Comparison of ENCODE assay signal across 17 cellular contexts in genomic region chr17:7467498-7467897, GRCh38. TPM values are rescaled to one million over a fixed set of nuclear protein-coding genes. Genes with fewer than 3 reads are reported as not detected.
A peak's percentile ranks its signal among the peaks of the same experiment; 100 is the strongest.
DNase-seq lines count a peak whose midpoint lies in the region; ATAC-seq and TF ChIP-seq lines count a peak whose summit lies in the region.
"Had no signal": no experiment of that assay in that cellular context is flagged by ENCODE, and none has a peak within 500 bp of the region (broad histone marks: within the 10 kb centered on the region; RNA-seq: fewer than 3 reads in every experiment).

No MANE protein-coding gene starts in this region.

- H3K9me3 ChIP-seq in lung (ENCODE audit: control insufficient read depth in 2 of 2, insufficient read depth in 1 of 2, low read length in 1 of 2) (no peaks in the 10 kb centered on the region), subcutaneous abdominal adipose tissue (ENCODE audit: control insufficient read depth in 5 of 5, low read length in 5 of 5) (no peaks in the 10 kb centered on the region)
- H3K9me3 ChIP-seq: MG63 had no signal

- H3K27ac ChIP-seq in lung (ENCODE audit: low read depth in 1 of 2, low read length in 1 of 2) (peak overlapping the region; percentile 59 to 82), subcutaneous abdominal adipose tissue (ENCODE audit: low read depth, low read length) (peak overlapping the region; percentile 51)
- H3K27ac ChIP-seq: SK-N-MC, WERI-Rb-1 had no signal

- peaks cover 4 to 13% of the 10 kb centered on the region in 2 donors for H3K4me1 ChIP-seq in lung (ENCODE audit: control insufficient read depth in 2 of 2, insufficient read depth in 2 of 2, low read length in 2 of 2)
- peaks cover 0 to 42% (median 36%) of the 10 kb centered on the region in 5 donors for H3K4me1 ChIP-seq in subcutaneous abdominal adipose tissue (ENCODE audit: control insufficient read depth in 5 of 5, insufficient read depth in 5 of 5, low read length in 5 of 5)

- H3K36me3 ChIP-seq in lung (ENCODE audit: control insufficient read depth in 2 of 2, insufficient read depth in 2 of 2, low read length in 2 of 2): peaks cover 10 to 32% of the 10 kb centered on the region in 2 donors
- peaks cover 0 to 42% (median 28%) of the 10 kb centered on the region in 5 donors for H3K36me3 ChIP-seq in subcutaneous abdominal adipose tissue (ENCODE audit: control insufficient read depth in 5 of 5, insufficient read depth in 5 of 5, low read length in 5 of 5)

- H3K9me3 Mint-ChIP-seq in activated CD4-positive, alpha-beta T cell treated with anti-CD3 and anti-CD28 coated beads, Interleukin-2, amount 10 ng/mL, durations not matched to agents 7 days and 5 days: no peaks in the 10 kb centered on the region
- no peaks in the 10 kb centered on the region for H3K9me3 Mint-ChIP-seq in activated CD8-positive, alpha-beta T cell treated with anti-CD3 and anti-CD28 coated beads, Interleukin-2, amount 10 ng/mL, durations not matched to agents 7 days and 5 days (ENCODE audit: insufficient read depth)

- H3K4me3 Mint-ChIP-seq in activated CD4-positive, alpha-beta T cell treated with anti-CD3 and anti-CD28 coated beads, Interleukin-2, amount 10 ng/mL, durations not matched to agents 7 days and 5 days: no peak overlapping the region
- H3K4me3 Mint-ChIP-seq in activated CD8-positive, alpha-beta T cell treated with anti-CD3 and anti-CD28 coated beads, Interleukin-2, amount 10 ng/mL, durations not matched to agents 7 days and 5 days: no peak overlapping the region

- POLR2A ChIA-PET in activated CD4-positive, alpha-beta T cell treated with anti-CD3 and anti-CD28 coated beads, Interleukin-2, amount 10 ng/mL, durations not matched to agents 7 days and 5 days (lab: Charles Lee): no interaction called here
- POLR2A ChIA-PET in activated CD8-positive, alpha-beta T cell treated with anti-CD3 and anti-CD28 coated beads, Interleukin-2, amount 10 ng/mL, durations not matched to agents 7 days and 5 days (lab: Charles Lee): interaction anchor here (1.0 to 2.1 kb wide), 4 partner anchors 9 to 17 kb away, joined by 3 to 10 read pairs (median 8); partner anchors contain the start of gene POLR2A

- no peak for ATAC-seq in activated CD8-positive, alpha-beta T cell treated with anti-CD3 and anti-CD28 coated beads, Interleukin-2, amount 10 ng/mL, durations not matched to agents 7 days and 5 days
- ATAC-seq in lung (ENCODE audit: insufficient read depth, low FRiP score) (no peak), GM21515 (IDR thresholded peaks at IDR 0.05; ENCODE audit: unreplicated experiment) (no peak), HG03025 (IDR thresholded peaks at IDR 0.05; ENCODE audit: low FRiP score, unreplicated experiment) (no peak)

- H3K36me3 Mint-ChIP-seq in activated CD4-positive, alpha-beta T cell treated with anti-CD3 and anti-CD28 coated beads, Interleukin-2, amount 10 ng/mL, durations not matched to agents 7 days and 5 days (ENCODE audit: low read depth): peaks cover 13% of the 10 kb centered on the region
- H3K36me3 Mint-ChIP-seq in activated CD8-positive, alpha-beta T cell treated with anti-CD3 and anti-CD28 coated beads, Interleukin-2, amount 10 ng/mL, durations not matched to agents 7 days and 5 days (ENCODE audit: low read depth): peaks cover 18% of the 10 kb centered on the region

- H3K27ac Mint-ChIP-seq in activated CD4-positive, alpha-beta T cell treated with anti-CD3 and anti-CD28 coated beads, Interleukin-2, amount 10 ng/mL, durations not matched to agents 7 days and 5 days: peak overlapping the region; percentile 13
- H3K27ac Mint-ChIP-seq in activated CD8-positive, alpha-beta T cell treated with anti-CD3 and anti-CD28 coated beads, Interleukin-2, amount 10 ng/mL, durations not matched to agents 7 days and 5 days: peak overlapping the region; percentile 64

- no peak for DNase-seq in activated CD4-positive, alpha-beta T cell treated with anti-CD3 and anti-CD28 coated beads, Interleukin-2, amount 10 ng/mL, durations not matched to agents 7 days and 5 days
- DNase-seq in activated CD4-positive, alpha-beta T cell treated with anti-CD3 and anti-CD28 coated beads, Interleukin-2, amount 50 U/mL, for 4 hours: no peak
- no peak for DNase-seq in activated CD8-positive, alpha-beta T cell treated with anti-CD3 and anti-CD28 coated beads, Interleukin-2, amount 10 ng/mL, durations not matched to agents 7 days and 5 days
- no peak for DNase-seq in lung (ENCODE audit: low spot score)
- DNase-seq in NCI-H1436 (lab: John Stamatoyannopoulos, UW): no peak
- DNase-seq: activated CD8-positive, alpha-beta memory T cell treated with anti-CD3 and anti-CD28 coated beads, Interleukin-2, amount 50 U/mL, for 48 hours; H7; stimulated activated CD4-positive, alpha-beta T cell treated with anti-CD3 and anti-CD28 coated beads, Interleukin-4, amount 100 ng/mL, for 4 hours; stimulated activated naive CD4-positive, alpha-beta T cell treated with Interleukin-2 at 50 U/mL for 16 hours; WERI-Rb-1 had no signal

- H3K27me3 Mint-ChIP-seq in activated CD4-positive, alpha-beta T cell treated with anti-CD3 and anti-CD28 coated beads, Interleukin-2, amount 10 ng/mL, durations not matched to agents 7 days and 5 days: no peaks in the 10 kb centered on the region
- no peaks in the 10 kb centered on the region for H3K27me3 Mint-ChIP-seq in activated CD8-positive, alpha-beta T cell treated with anti-CD3 and anti-CD28 coated beads, Interleukin-2, amount 10 ng/mL, durations not matched to agents 7 days and 5 days (ENCODE audit: low read depth)

- WGBS in lung, 2 donors: 85 to 89% methylated on average over 3 of the region's 3 CpGs

- CTCF ChIA-PET in activated CD4-positive, alpha-beta T cell treated with anti-CD3 and anti-CD28 coated beads, Interleukin-2, amount 10 ng/mL, durations not matched to agents 7 days and 5 days (lab: Charles Lee): interaction anchor here (0.5 kb wide), 1 partner anchor 86 kb away, joined by 4 read pairs; no protein-coding TSS in a partner anchor
- CTCF ChIA-PET in activated CD8-positive, alpha-beta T cell treated with anti-CD3 and anti-CD28 coated beads, Interleukin-2, amount 10 ng/mL, durations not matched to agents 7 days and 5 days (lab: Charles Lee): interaction anchor here (1.0 to 1.7 kb wide), 3 partner anchors 31 to 93 kb away, joined by 3 to 4 read pairs (median 4); no protein-coding TSS in a partner anchor

- no peak for TF ChIP-seq CTCF in lung (IDR thresholded peaks at IDR 0.05; ENCODE audit: control extremely low read depth, extremely low read depth)

- H3K9ac ChIP-seq in subcutaneous abdominal adipose tissue (ENCODE audit: low read length in 5 of 5): peak overlapping the region in 1 of 5 donors; percentile 9

- H3K4me3 ChIP-seq in lung: no peak overlapping the region
- no peak overlapping the region for H3K4me3 ChIP-seq in subcutaneous abdominal adipose tissue (ENCODE audit: low read depth in 1 of 5, low read length in 5 of 5)
- H3K4me3 ChIP-seq: MG63, SK-N-MC had no signal

- H3K27me3 ChIP-seq in lung (ENCODE audit: control insufficient read depth, insufficient read depth): no peaks in the 10 kb centered on the region
- H3K27me3 ChIP-seq in subcutaneous abdominal adipose tissue (ENCODE audit: control insufficient read depth in 5 of 5, insufficient read depth in 4 of 5, low read length in 5 of 5): no peaks in the 10 kb centered on the region
- H3K27me3 ChIP-seq: MG63 had no signal

- peaks cover 24% of the 10 kb centered on the region for H3K4me1 Mint-ChIP-seq in activated CD4-positive, alpha-beta T cell treated with anti-CD3 and anti-CD28 coated beads, Interleukin-2, amount 10 ng/mL, durations not matched to agents 7 days and 5 days
- H3K4me1 Mint-ChIP-seq in activated CD8-positive, alpha-beta T cell treated with anti-CD3 and anti-CD28 coated beads, Interleukin-2, amount 10 ng/mL, durations not matched to agents 7 days and 5 days (ENCODE audit: low read depth): peaks cover 31% of the 10 kb centered on the region

RNA-seq across cellular contexts. Expression of gene ZBTB4, which starts 11.9 kb away (rescaled TPM):
- total RNA-seq in activated CD4-positive, alpha-beta T cell treated with anti-CD3 and anti-CD28 coated beads, Interleukin-2, amount 10 ng/mL, durations not matched to agents 7 days and 5 days: 10 to 100 TPM; 25.8 to 28.4 TPM
- total RNA-seq in activated CD8-positive, alpha-beta T cell treated with anti-CD3 and anti-CD28 coated beads, Interleukin-2, amount 10 ng/mL, durations not matched to agents 7 days and 5 days: 10 to 100 TPM; 29.8 to 30.0 TPM
- 10 to 100 TPM; 40.4 to 56.4 TPM for total RNA-seq in lung
- 10 to 100 TPM; 20.1 to 26.5 TPM for polyA plus RNA-seq in lung

RNA-seq across cellular contexts. Expression of gene SLC35G6, which starts 13.7 kb away (rescaled TPM):
- total RNA-seq in activated CD4-positive, alpha-beta T cell treated with anti-CD3 and anti-CD28 coated beads, Interleukin-2, amount 10 ng/mL, durations not matched to agents 7 days and 5 days: not detected
- not detected for total RNA-seq in activated CD8-positive, alpha-beta T cell treated with anti-CD3 and anti-CD28 coated beads, Interleukin-2, amount 10 ng/mL, durations not matched to agents 7 days and 5 days
- not detected for total RNA-seq in lung
- not detected for polyA plus RNA-seq in lung
- total RNA-seq: A172, dermis blood vessel endothelial cell, H7 had no signal

RNA-seq across cellular contexts. Expression of gene POLR2A, which starts 16.7 kb away (rescaled TPM):
- 100 to 1,000 TPM; 175 to 201 TPM for total RNA-seq in activated CD4-positive, alpha-beta T cell treated with anti-CD3 and anti-CD28 coated beads, Interleukin-2, amount 10 ng/mL, durations not matched to agents 7 days and 5 days
- total RNA-seq in activated CD8-positive, alpha-beta T cell treated with anti-CD3 and anti-CD28 coated beads, Interleukin-2, amount 10 ng/mL, durations not matched to agents 7 days and 5 days: 100 to 1,000 TPM; 183 to 185 TPM
- 100 to 1,000 TPM; 113 to 129 TPM for total RNA-seq in lung
- polyA plus RNA-seq in lung: 10 to 100 TPM; 37.8 to 40.9 TPM

RNA-seq across cellular contexts. Expression of gene CHRNB1, which starts 22.6 kb away (rescaled TPM):
- total RNA-seq in activated CD4-positive, alpha-beta T cell treated with anti-CD3 and anti-CD28 coated beads, Interleukin-2, amount 10 ng/mL, durations not matched to agents 7 days and 5 days: 10 to 100 TPM; 18.8 to 19.2 TPM
- 10 to 100 TPM; 14.1 to 15.7 TPM for total RNA-seq in activated CD8-positive, alpha-beta T cell treated with anti-CD3 and anti-CD28 coated beads, Interleukin-2, amount 10 ng/mL, durations not matched to agents 7 days and 5 days
- total RNA-seq in lung: 10 to 100 TPM; 10.5 to 10.7 TPM
- 10 to 100 TPM in 1 of 2 donors, 1 to 10 TPM in 1; 7.0 to 11.9 TPM for polyA plus RNA-seq in lung

RNA-seq across cellular contexts. Expression of gene FGF11, which starts 28.2 kb away (rescaled TPM):
- total RNA-seq in activated CD4-positive, alpha-beta T cell treated with anti-CD3 and anti-CD28 coated beads, Interleukin-2, amount 10 ng/mL, durations not matched to agents 7 days and 5 days: 1 to 10 TPM; 6.8 to 9.4 TPM
- 10 to 100 TPM; 16.6 to 18.8 TPM for total RNA-seq in activated CD8-positive, alpha-beta T cell treated with anti-CD3 and anti-CD28 coated beads, Interleukin-2, amount 10 ng/mL, durations not matched to agents 7 days and 5 days
- 1 to 10 TPM in 1 of 2 donors, under 1 TPM in 1; 0.52 to 3.5 TPM for total RNA-seq in lung
- polyA plus RNA-seq in lung: under 1 TPM; 0.47 to 0.79 TPM
- total RNA-seq: A172 had no signal
